Comparison of ENCODE assay signal across 9 cellular contexts in genomic region chr17:63439682-63440081, GRCh38.
A peak's percentile ranks its signal among the peaks of the same experiment; 100 is the strongest.
DNase-seq lines count a peak whose midpoint lies in the region; ATAC-seq and TF ChIP-seq lines count a peak whose summit lies in the region.
"Had no signal": no experiment of that assay in that cellular context is flagged by ENCODE, and none has a peak within 500 bp of the region (broad histone marks: within the 10 kb centered on the region; RNA-seq: fewer than 3 reads in every experiment).

No MANE protein-coding gene starts in this region.

- H3K4me3 ChIP-seq in AG10803 (ENCODE audit: low read length) (no peak overlapping the region), KMS-11 (IDR thresholded peaks at IDR 0.05; ENCODE audit: insufficient read depth, low read depth, low read length) (no peak overlapping the region), mucosa of rectum (ENCODE audit: low read length in 2 of 2) (no peak overlapping the region)

- H3K27me3 ChIP-seq in KMS-11 (ENCODE audit: insufficient read depth, low read depth) (no peaks in the 10 kb centered on the region), mucosa of rectum (ENCODE audit: control insufficient read depth in 2 of 2, insufficient read depth in 2 of 2, low read length in 2 of 2) (no peaks in the 10 kb centered on the region)

- no peak overlapping the region for H3K27ac ChIP-seq in KMS-11
- H3K27ac ChIP-seq in mucosa of rectum (ENCODE audit: low read depth in 2 of 2, low read length in 2 of 2): peak overlapping the region; percentile 0 to 67

- no peaks in the 10 kb centered on the region for H3K9me3 ChIP-seq in mucosa of rectum (ENCODE audit: control insufficient read depth in 2 of 2, low read length in 2 of 2)

- DNase-seq in AG10803 (ENCODE audit: low read depth): peak; percentile 66
- DNase-seq in astrocyte of the hippocampus (ENCODE audit: low read depth, low spot score): peak; percentile 48
- DNase-seq in NCI-H2107 treated with DMSO at 0.1 percent for 48 hours (lab: John Stamatoyannopoulos, UW; ENCODE audit: unreplicated experiment): no peak
- DNase-seq in NCI-H187 (lab: John Stamatoyannopoulos, UW): no peak
- DNase-seq in NCI-H1694 (lab: John Stamatoyannopoulos, UW): no peak
- DNase-seq: NCI-H2107 had no signal

- H3K79me2 ChIP-seq in KMS-11 (ENCODE audit: insufficient read depth, low read depth): no peaks in the 10 kb centered on the region

- peaks cover 12% of the 10 kb centered on the region for H3K4me1 ChIP-seq in KMS-11 (ENCODE audit: low read depth, poor library complexity, severe bottlenecking)
- H3K4me1 ChIP-seq in mucosa of rectum (ENCODE audit: control insufficient read depth in 2 of 2, insufficient read depth in 2 of 2, low read length in 2 of 2): peaks cover 13 to 26% of the 10 kb centered on the region in 2 donors

- H3K9ac ChIP-seq in KMS-11: no peak overlapping the region
- H3K9ac ChIP-seq in mucosa of rectum (ENCODE audit: low read depth in 1 of 2, low read length in 2 of 2): no peak overlapping the region

- H2AFZ ChIP-seq in KMS-11 (ENCODE audit: low read depth): no peak overlapping the region

- H3K36me3 ChIP-seq in KMS-11 (ENCODE audit: insufficient read depth) (no peaks in the 10 kb centered on the region), mucosa of rectum (ENCODE audit: control insufficient read depth in 2 of 2, insufficient read depth in 2 of 2, low read length in 2 of 2) (peaks cover 0 to 4% of the 10 kb centered on the region in 2 donors)

- H3K4me2 ChIP-seq in KMS-11: peak overlapping the region; percentile 10

- no peak for TF ChIP-seq CTCF in AG10803 (conservative IDR thresholded peaks at IDR 0.05; ENCODE audit: low read length)
- TF ChIP-seq CTCF in KMS-11 (conservative IDR thresholded peaks at IDR 0.05; ENCODE audit: low read depth, low read length): no peak

- H4K20me1 ChIP-seq in KMS-11 (ENCODE audit: insufficient read depth): no peaks in the 10 kb centered on the region

- no peak for TF ChIP-seq POLR2A in GM18505 (IDR thresholded peaks at IDR 0.05; ENCODE audit: borderline replicate concordance, extremely low read depth, insufficient read depth, insufficient read length)

- no peak for ATAC-seq in GM18505 (IDR thresholded peaks at IDR 0.05; ENCODE audit: unreplicated experiment)

Comparison
In these comparisons a context has a peak if more than half of its experiments do, and no peak if none do; other contexts are left out.
1. DNase-seq: peak in AG10803 (single experiment) and astrocyte of the hippocampus (single experiment); none in NCI-H2107 treated with DMSO at 0.1 percent for 48 hours (single experiment), NCI-H187 (0 of 2) and NCI-H1694 (single experiment).